ENCODE assay signal across 1 cellular context in the genomic region with DNA sequence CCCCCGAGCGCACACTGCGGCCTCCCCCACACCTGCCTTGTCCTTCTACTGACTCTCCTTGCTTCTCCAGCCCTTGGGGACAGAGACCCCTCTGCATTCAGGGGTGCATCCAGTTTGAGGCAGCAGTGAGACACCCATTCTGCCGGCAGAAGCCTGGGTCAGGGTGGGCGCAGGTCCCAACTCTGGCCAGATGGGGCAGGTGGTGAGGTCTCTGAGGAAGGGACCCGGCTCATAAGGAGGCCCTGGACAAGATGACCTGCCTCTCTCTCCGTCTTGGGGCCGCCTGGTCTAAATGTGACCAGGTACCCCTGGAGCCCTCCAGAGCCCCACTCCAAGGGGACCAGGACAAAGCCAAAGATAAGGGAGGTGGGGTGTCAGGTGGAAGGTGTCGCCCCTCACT.
TF ChIP-seq lines count a peak whose summit lies in the region.

No MANE protein-coding gene starts in this region.

TF ChIP-seq in WTC11, 78 proteins besides CTCF, POLR2A, EP300 and RAD21 (continued from another document):
- TF ChIP-seq ARID4B (CRISPR knock-in tag; IDR thresholded peaks at IDR 0.05; ENCODE audit: borderline replicate concordance) (no peak), USF2 (CRISPR knock-in tag; IDR thresholded peaks at IDR 0.05) (no peak), SP1 (CRISPR knock-in tag; conservative IDR thresholded peaks at IDR 0.05) (no peak), FOXP1 (CRISPR knock-in tag; IDR thresholded peaks at IDR 0.05; ENCODE audit: borderline replicate concordance) (no peak), JUN (CRISPR knock-in tag; IDR thresholded peaks at IDR 0.05) (no peak), FOXK1 (CRISPR knock-in tag; IDR thresholded peaks at IDR 0.05) (no peak), GTF2I (CRISPR knock-in tag; conservative IDR thresholded peaks at IDR 0.05) (no peak), ESRRA (CRISPR knock-in tag; IDR thresholded peaks at IDR 0.05; ENCODE audit: borderline replicate concordance) (no peak), MAX (CRISPR knock-in tag; IDR thresholded peaks at IDR 0.05) (no peak), ATF6 (CRISPR knock-in tag; IDR thresholded peaks at IDR 0.05) (no peak)
- TF ChIP-seq, protein P1, sequence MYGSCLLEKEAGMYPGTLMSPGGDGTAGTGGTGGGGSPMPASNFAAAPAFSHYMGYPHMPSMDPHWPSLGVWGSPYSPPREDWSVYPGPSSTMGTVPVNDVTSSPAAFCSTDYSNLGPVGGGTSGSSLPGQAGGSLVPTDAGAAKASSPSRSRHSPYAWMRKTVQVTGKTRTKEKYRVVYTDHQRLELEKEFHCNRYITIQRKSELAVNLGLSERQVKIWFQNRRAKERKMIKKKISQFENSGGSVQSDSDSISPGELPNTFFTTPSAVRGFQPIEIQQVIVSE (CRISPR knock-in tag; IDR thresholded peaks at IDR 0.05; ENCODE audit: borderline replicate concordance), result no peak
TF ChIP-seq in WTC11: peak in this region for 0.
